8 cellular contexts compared by ENCODE assay signal in genomic region chr7:23472974-23473847, GRCh38. TPM values are rescaled to one million over a fixed set of nuclear protein-coding genes. Genes with fewer than 3 reads are reported as not detected.
DNase-seq lines count a peak whose midpoint lies in the region; ATAC-seq, FAIRE-seq and TF ChIP-seq lines count a peak whose summit lies in the region.

No MANE protein-coding gene starts in this region.

- H3K36me3 Mint-ChIP-seq in type B pancreatic cell: no peaks in the 10 kb centered on the region

- H3K27ac Mint-ChIP-seq in type B pancreatic cell: peak overlapping the region; percentile 95

- intact Hi-C loops in PC-9 (cut with micrococcal nuclease; ENCODE audit: unreplicated experiment): loop anchor here (5.0 to 10.0 kb wide), 4 partner anchors 71 to 1102 kb away; partner anchors contain the start of genes PALS2, STK31 and TOMM7

- H3K9me2 ChIP-seq in PC-9 (ENCODE audit: insufficient read depth): no peaks in the 10 kb centered on the region

- peaks cover 74% of the 10 kb centered on the region for H3K79me2 ChIP-seq in PC-9 (ENCODE audit: low read depth)

- H3K4me3 ChIP-seq in PC-9: peak overlapping the region; percentile 73
- peak overlapping the region; percentile 72 for H3K4me3 ChIP-seq in fibroblast of pulmonary artery (replicated peaks; ENCODE audit: low read depth, low read length)

- ATAC-seq in HG02798 (IDR thresholded peaks at IDR 0.05; ENCODE audit: poor library complexity, unreplicated experiment) (no peak), HG02610 (IDR thresholded peaks at IDR 0.05; ENCODE audit: unreplicated experiment) (no peak), GM19035 (IDR thresholded peaks at IDR 0.05; ENCODE audit: unreplicated experiment) (no peak)

- FAIRE-seq in GM19239 (lab: Jason Lieb, UNC): peak; percentile 81

- peak overlapping the region; percentile 97 for H3K4me3 Mint-ChIP-seq in type B pancreatic cell

- no TSS peak for BruUV-seq in PC-9 (replicated peaks; lab: Mats Ljungman, UMichigan)

- no peaks in the 10 kb centered on the region for H4K20me1 ChIP-seq in PC-9 (ENCODE audit: insufficient read depth)

- no peaks in the 10 kb centered on the region for H3K36me3 ChIP-seq in PC-9 (ENCODE audit: low read depth)

- H3K27ac ChIP-seq in PC-9: peak overlapping the region; percentile 92

- H2AFZ ChIP-seq in PC-9: peak overlapping the region; percentile 87

- CTCF ChIA-PET in PC-9 (lab: Charles Lee): interaction anchor here (0.5 to 0.6 kb wide), 3 partner anchors 11 to 1508 kb away, joined by 3 to 8 read pairs (median 4); no protein-coding TSS in a partner anchor

- no peaks in the 10 kb centered on the region for H3K9me3 ChIP-seq in PC-9 (ENCODE audit: insufficient read depth, low read depth)

- DNase-seq in A172 (ENCODE audit: low spot score) (peak; percentile 35), GM19239 (ENCODE audit: insufficient read length, low spot score) (no peak), PC-9 (no peak), fibroblast of pulmonary artery (ENCODE audit: low read depth) (no peak), type B pancreatic cell (ENCODE audit: extremely low spot score, unreplicated experiment) (no peak)

- H3K27me3 ChIP-seq in PC-9 (ENCODE audit: insufficient read depth, low read depth): no peaks in the 10 kb centered on the region

- H3K27me3 Mint-ChIP-seq in type B pancreatic cell: no peaks in the 10 kb centered on the region

- H3F3A ChIP-seq in PC-9 (ENCODE audit: insufficient read depth, low read depth): peaks cover 34% of the 10 kb centered on the region

- POLR2A ChIA-PET in PC-9 (lab: Charles Lee; ENCODE audit: unreplicated experiment): interaction anchor here (0.6 to 1.0 kb wide), 5 partner anchors 9 to 1348 kb away, joined by 3 to 13 read pairs (median 5); no protein-coding TSS in a partner anchor

- no peaks in the 10 kb centered on the region for H3K9me3 Mint-ChIP-seq in type B pancreatic cell

- TF ChIP-seq CTCF in PC-9 (conservative IDR thresholded peaks at IDR 0.05) (no peak), fibroblast of pulmonary artery (IDR thresholded peaks at IDR 0.05; ENCODE audit: low read length, missing control alignments) (no peak), type B pancreatic cell (conservative IDR thresholded peaks at IDR 0.05) (no peak)

- H3K4me1 Mint-ChIP-seq in type B pancreatic cell (ENCODE audit: unreplicated experiment): peaks cover 19% of the 10 kb centered on the region

- peaks cover 39% of the 10 kb centered on the region for H3K4me1 ChIP-seq in PC-9 (replicated peaks; ENCODE audit: insufficient read depth)

- H3K4me2 ChIP-seq in PC-9: peak overlapping the region; percentile 99

RNA-seq across cellular contexts. Expression of gene IGF2BP3, which starts 2.9 kb away (rescaled TPM):
- 64.3 and 74.1 TPM in 2 replicates for total RNA-seq in A172 (2014; rRNA removed; shearing (Covaris generic))
- total RNA-seq in PC-9 (2021): 132 and 139 TPM in 2 replicates
- total RNA-seq in type B pancreatic cell (ENCODE audit: low replicate concordance): 99.3 and 107 TPM in 2 replicates

RNA-seq across cellular contexts. Expression of gene TRA2A, which starts 58.6 kb away (rescaled TPM):
- total RNA-seq in A172 (2014; rRNA removed; shearing (Covaris generic)): 18.9 and 27.5 TPM in 2 replicates
- 77.0 and 112 TPM in 2 replicates for total RNA-seq in PC-9 (2021)
- total RNA-seq in type B pancreatic cell (ENCODE audit: low replicate concordance): 97.9 and 116 TPM in 2 replicates
